Comparison of ENCODE assay signal across 9 cellular contexts in genomic region chr2:109382946-109383345, GRCh38.
DNase-seq lines count a peak whose midpoint lies in the region; ATAC-seq, FAIRE-seq and TF ChIP-seq lines count a peak whose summit lies in the region.
"Had no signal": no experiment of that assay in that cellular context is flagged by ENCODE, and none has a peak within 500 bp of the region (broad histone marks: within the 10 kb centered on the region; RNA-seq: fewer than 3 reads in every experiment).

No MANE protein-coding gene starts in this region.

- ATAC-seq in pancreas = peak in 3 of 4 donors; percentile 44 to 57 (median 50)

- H3K4me3 ChIP-seq in pancreas (no peak overlapping the region), colonic mucosa (no peak overlapping the region)

- H3K36me3 ChIP-seq in pancreas (no peaks in the 10 kb centered on the region), colonic mucosa (no peaks in the 10 kb centered on the region)

- no peak overlapping the region for H3K9ac ChIP-seq in colonic mucosa (ENCODE audit: low read depth in 2 of 2, low read length in 2 of 2)

- no peak for TF ChIP-seq CTCF in pancreas (IDR thresholded peaks at IDR 0.05)
- TF ChIP-seq CTCF in colonic mucosa (IDR thresholded peaks at IDR 0.05) = no peak

- DNase-seq in Daoy (ENCODE audit: low read depth) (peak; percentile 63), NCI-H2171 treated with DMSO at 0.1 percent for 48 hours (lab: John Stamatoyannopoulos, UW) (peak; percentile 71), fibroblast of peridontal ligament (ENCODE audit: extremely low read depth) (peak; percentile 82), pancreas (peak in 3 of 6 donors; percentile 26 to 51 (median 35)), NCI-H2227 (lab: John Stamatoyannopoulos, UW; ENCODE audit: unreplicated experiment) (no peak), NCI-H1930 (lab: John Stamatoyannopoulos, UW) (no peak), colonic mucosa (no peak)
- DNase-seq in activated CD4-positive, CD25-positive, alpha-beta regulatory T cell treated with anti-CD3 and anti-CD28 coated beads, Interleukin-2, amount 50 U/mL, for 72 hours = no peak
- DNase-seq: activated B cell treated with CpG ODN at 0.5 μM for 24 hours had no signal

- FAIRE-seq in pancreas (lab: Jason Lieb, UNC) = no peak

- H3K4me1 ChIP-seq in pancreas (no peaks in the 10 kb centered on the region), colonic mucosa (no peaks in the 10 kb centered on the region)

- intact Hi-C loops in pancreas (cut with DNase I) = no loop called here
- intact Hi-C loops in colonic mucosa (cut with DNase I) = no loop called here

- H3K9me3 ChIP-seq in pancreas (no peaks in the 10 kb centered on the region), colonic mucosa (no peaks in the 10 kb centered on the region)

- WGBS in pancreas, 2 donors = 47 to 52% methylated on average over 4 of the region's 4 CpGs

- H3K27ac ChIP-seq in pancreas = no peak overlapping the region
- H3K27ac ChIP-seq in colonic mucosa = no peak overlapping the region

- H3K27me3 ChIP-seq in pancreas (no peaks in the 10 kb centered on the region), colonic mucosa (no peaks in the 10 kb centered on the region)

Comparison
In these comparisons a context has a peak if more than half of its experiments do, and no peak if none do; other contexts are left out.
1. DNase-seq: peak in Daoy (single experiment), NCI-H2171 treated with DMSO at 0.1 percent for 48 hours (single experiment) and fibroblast of peridontal ligament (single experiment); none in activated CD4-positive, CD25-positive, alpha-beta regulatory T cell treated with anti-CD3 and anti-CD28 coated beads, Interleukin-2, amount 50 U/mL, for 72 hours (single experiment), NCI-H2227 (single experiment), NCI-H1930 (0 of 2) and colonic mucosa (single experiment).